In genomic region chr10:95573953-95574604, GRCh38 we compare ENCODE assay signal across 29 cellular contexts.
"Had no signal": no experiment of that assay in that cellular context is flagged by ENCODE, and none has a peak within 500 bp of the region (broad histone marks: within the 10 kb centered on the region; RNA-seq: fewer than 3 reads in every experiment).

No MANE protein-coding gene starts in this region.

- H3K36me3 ChIP-seq: gastrocnemius medialis, sigmoid colon, stomach, suprapubic skin, tibial artery had no signal

- ATAC-seq: left lobe of liver; natural killer cell; stimulated activated memory B cell treated with anti-CD40 and anti-IgM and Interleukin-4, amounts not matched to agents 10 μg/mL and 1 μg/mL and 100 μg/mL, for 72 hours had no signal

- FAIRE-seq: colon, endometrium had no signal

- H3K27ac Mint-ChIP-seq: activated CD4-positive, alpha-beta memory T cell treated with anti-CD3 and anti-CD28 coated beads for 36 hours; activated CD4-positive, alpha-beta T cell treated with anti-CD3 and anti-CD28 coated beads, Interleukin-2, amount 10 ng/mL, durations not matched to agents 24 days and 14 days; activated naive CD4-positive, alpha-beta T cell treated with anti-CD3 and anti-CD28 coated beads, Interleukin-2, amount 10 ng/mL, durations not matched to agents 7 days and 5 days; activated naive CD8-positive, alpha-beta T cell treated with anti-CD3 and anti-CD28 coated beads, Interleukin-2, amount 10 ng/mL, durations not matched to agents 7 days and 5 days; activated T-helper 1 cell treated with anti-CD3 and anti-CD28 coated beads, Interleukin-12 subunit alpha, Interleukin-12 subunit beta, Interleukin-2, Interleukin-4 antibody, amounts not matched to agents 30 ng/mL and 10 ng/mL and 1 ng/mL, durations not matched to agents 14 hours and 24 hours and 36 hours; natural killer cell; stimulated activated memory B cell treated with anti-CD40 and anti-IgM and Interleukin-4, amounts not matched to agents 10 μg/mL and 1 μg/mL and 100 μg/mL, for 72 hours had no signal

- H3K4me1 Mint-ChIP-seq: activated CD4-positive, alpha-beta T cell treated with anti-CD3 and anti-CD28 coated beads, Interleukin-2, amount 10 ng/mL, durations not matched to agents 24 days and 14 days; activated naive CD4-positive, alpha-beta T cell treated with anti-CD3 and anti-CD28 coated beads, Interleukin-2, amount 10 ng/mL, durations not matched to agents 7 days and 5 days; activated naive CD8-positive, alpha-beta T cell treated with anti-CD3 and anti-CD28 coated beads, Interleukin-2, amount 10 ng/mL, durations not matched to agents 7 days and 5 days; central memory CD8-positive, alpha-beta T cell; natural killer cell; stimulated activated memory B cell treated with anti-CD40 and anti-IgM and Interleukin-4, amounts not matched to agents 10 μg/mL and 1 μg/mL and 100 μg/mL, for 72 hours had no signal

- H3K9me3 Mint-ChIP-seq: activated CD4-positive, alpha-beta memory T cell treated with anti-CD3 and anti-CD28 coated beads for 36 hours; activated CD4-positive, alpha-beta T cell treated with anti-CD3 and anti-CD28 coated beads, Interleukin-2, amount 10 ng/mL, durations not matched to agents 24 days and 14 days; activated naive CD4-positive, alpha-beta T cell treated with anti-CD3 and anti-CD28 coated beads, Interleukin-2, amount 10 ng/mL, durations not matched to agents 7 days and 5 days; activated naive CD8-positive, alpha-beta T cell treated with anti-CD3 and anti-CD28 coated beads, Interleukin-2, amount 10 ng/mL, durations not matched to agents 7 days and 5 days; activated T-helper 1 cell treated with anti-CD3 and anti-CD28 coated beads, Interleukin-12 subunit alpha, Interleukin-12 subunit beta, Interleukin-2, Interleukin-4 antibody, amounts not matched to agents 30 ng/mL and 10 ng/mL and 1 ng/mL, durations not matched to agents 14 hours and 24 hours and 36 hours; central memory CD8-positive, alpha-beta T cell; natural killer cell; stimulated activated memory B cell treated with anti-CD40 and anti-IgM and Interleukin-4, amounts not matched to agents 10 μg/mL and 1 μg/mL and 100 μg/mL, for 72 hours had no signal

- H3K4me1 ChIP-seq: suprapubic skin had no signal

- H3K4me2 ChIP-seq: smooth muscle cell had no signal

- H3K4me3 Mint-ChIP-seq: activated CD4-positive, alpha-beta memory T cell treated with anti-CD3 and anti-CD28 coated beads for 36 hours; activated CD4-positive, alpha-beta T cell treated with anti-CD3 and anti-CD28 coated beads, Interleukin-2, amount 10 ng/mL, durations not matched to agents 24 days and 14 days; activated naive CD4-positive, alpha-beta T cell treated with anti-CD3 and anti-CD28 coated beads, Interleukin-2, amount 10 ng/mL, durations not matched to agents 7 days and 5 days; activated naive CD8-positive, alpha-beta T cell treated with anti-CD3 and anti-CD28 coated beads, Interleukin-2, amount 10 ng/mL, durations not matched to agents 7 days and 5 days; activated T-helper 1 cell treated with anti-CD3 and anti-CD28 coated beads, Interleukin-12 subunit alpha, Interleukin-12 subunit beta, Interleukin-2, Interleukin-4 antibody, amounts not matched to agents 30 ng/mL and 10 ng/mL and 1 ng/mL, durations not matched to agents 14 hours and 24 hours and 36 hours; central memory CD8-positive, alpha-beta T cell; natural killer cell; stimulated activated memory B cell treated with anti-CD40 and anti-IgM and Interleukin-4, amounts not matched to agents 10 μg/mL and 1 μg/mL and 100 μg/mL, for 72 hours had no signal

- H3K27ac ChIP-seq: sigmoid colon, stomach, suprapubic skin, tibial artery had no signal

- H3K4me3 ChIP-seq: gastrocnemius medialis, lung, sigmoid colon, smooth muscle cell, stomach, suprapubic skin, tibial artery had no signal

- H3K36me3 Mint-ChIP-seq: activated CD4-positive, alpha-beta memory T cell treated with anti-CD3 and anti-CD28 coated beads for 36 hours; activated naive CD4-positive, alpha-beta T cell treated with anti-CD3 and anti-CD28 coated beads, Interleukin-2, amount 10 ng/mL, durations not matched to agents 7 days and 5 days; activated naive CD8-positive, alpha-beta T cell treated with anti-CD3 and anti-CD28 coated beads, Interleukin-2, amount 10 ng/mL, durations not matched to agents 7 days and 5 days; natural killer cell; stimulated activated memory B cell treated with anti-CD40 and anti-IgM and Interleukin-4, amounts not matched to agents 10 μg/mL and 1 μg/mL and 100 μg/mL, for 72 hours had no signal

- H3K27me3 ChIP-seq: gastrocnemius medialis, sigmoid colon, stomach, suprapubic skin, tibial artery had no signal

- DNase-seq: activated CD4-positive, alpha-beta memory T cell treated with anti-CD3 and anti-CD28 coated beads for 36 hours; activated CD4-positive, alpha-beta T cell treated with anti-CD3 and anti-CD28 coated beads, Interleukin-2, amount 10 ng/mL, durations not matched to agents 24 days and 14 days; activated CD4-positive, CD25-positive, alpha-beta regulatory T cell treated with anti-CD3 and anti-CD28 coated beads, Interleukin-2, amount 50 U/mL, for 72 hours; activated CD8-positive, alpha-beta memory T cell treated with anti-CD3 and anti-CD28 coated beads, Interleukin-2, amount 50 U/mL, for 4 hours; activated gamma-delta T cell; activated naive CD4-positive, alpha-beta T cell treated with anti-CD3 and anti-CD28 coated beads, Interleukin-2, amount 10 ng/mL, durations not matched to agents 7 days and 5 days; activated naive CD8-positive, alpha-beta T cell treated with anti-CD3 and anti-CD28 coated beads, Interleukin-2, amount 10 ng/mL, durations not matched to agents 7 days and 5 days; activated T-cell treated with anti-CD3 and anti-CD28 coated beads, Interleukin-2, amount 50 U/mL, for 1 hour; dermis blood vessel endothelial cell; effector CD8-positive, alpha-beta T cell; gastrocnemius medialis; head of caudate nucleus; natural killer cell; sigmoid colon; stimulated activated CD4-positive, alpha-beta T cell treated with anti-CD3 and anti-CD28 coated beads, Interleukin-1b, Interleukin-23, amount 100 ng/mL, for 48 hours; stimulated activated CD4-positive, alpha-beta T cell treated with anti-CD3 and anti-CD28 coated beads, Interleukin-4, amount 100 ng/mL, for 4 hours; stimulated activated CD8-positive, alpha-beta memory T cell treated with anti-CD3 and anti-CD28 coated beads, Interleukin-4, amount 100 ng/mL, for 48 hours; stomach; T-helper 2 cell; tibial artery had no signal

- H3K9me3 ChIP-seq: gastrocnemius medialis, sigmoid colon, stomach, suprapubic skin, tibial artery had no signal
